Comparison of ENCODE assay signal across 1 cellular context in the genomic region with DNA sequence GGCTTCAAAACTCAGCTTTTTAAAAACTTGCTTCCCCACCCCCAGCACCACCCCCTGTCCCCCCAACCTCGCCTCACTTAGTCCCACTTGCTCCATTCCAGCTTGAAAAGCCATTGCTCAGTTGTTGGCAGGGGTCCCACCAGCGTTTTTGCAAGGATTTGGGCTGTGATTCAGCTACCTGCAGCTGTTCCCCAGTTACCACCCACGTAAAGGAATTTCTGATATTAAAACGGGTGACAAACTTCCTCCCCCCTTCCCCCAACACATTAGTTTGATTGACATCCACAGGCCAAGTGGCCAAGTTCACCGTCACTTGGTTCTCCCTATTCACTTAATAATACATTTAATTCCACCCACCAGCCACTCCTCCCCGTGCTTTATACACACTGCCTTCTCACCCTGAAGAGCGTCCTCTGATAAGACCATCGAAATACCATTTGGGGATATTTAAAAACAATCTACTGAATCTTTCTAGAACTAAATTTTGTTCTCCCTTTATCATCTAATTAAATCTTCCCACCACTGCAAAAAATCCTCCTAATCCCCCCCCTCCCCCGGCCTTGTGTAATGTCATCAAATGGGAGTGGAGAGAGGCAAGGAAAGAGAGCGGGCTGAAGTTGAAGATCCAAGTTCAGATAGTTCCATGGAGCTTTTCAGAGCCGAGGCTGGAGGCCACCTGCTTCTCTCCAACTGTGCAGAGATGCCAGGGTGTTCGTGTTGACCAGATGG.
TF ChIP-seq lines count a peak whose summit lies in the region.

No MANE protein-coding gene starts in this region.

TF ChIP-seq in HEK293T, 16 proteins besides CTCF, POLR2A, EP300 and RAD21 (continued from another document):
- TF ChIP-seq, protein P1, sequence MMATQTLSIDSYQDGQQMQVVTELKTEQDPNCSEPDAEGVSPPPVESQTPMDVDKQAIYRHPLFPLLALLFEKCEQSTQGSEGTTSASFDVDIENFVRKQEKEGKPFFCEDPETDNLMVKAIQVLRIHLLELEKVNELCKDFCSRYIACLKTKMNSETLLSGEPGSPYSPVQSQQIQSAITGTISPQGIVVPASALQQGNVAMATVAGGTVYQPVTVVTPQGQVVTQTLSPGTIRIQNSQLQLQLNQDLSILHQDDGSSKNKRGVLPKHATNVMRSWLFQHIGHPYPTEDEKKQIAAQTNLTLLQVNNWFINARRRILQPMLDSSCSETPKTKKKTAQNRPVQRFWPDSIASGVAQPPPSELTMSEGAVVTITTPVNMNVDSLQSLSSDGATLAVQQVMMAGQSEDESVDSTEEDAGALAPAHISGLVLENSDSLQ (IDR thresholded peaks at IDR 0.05), result 0 out of 2 replicates have a peak, but pooled peaks have one; percentile 21
